ENCODE assay signal across 9 cellular contexts in the genomic region with DNA sequence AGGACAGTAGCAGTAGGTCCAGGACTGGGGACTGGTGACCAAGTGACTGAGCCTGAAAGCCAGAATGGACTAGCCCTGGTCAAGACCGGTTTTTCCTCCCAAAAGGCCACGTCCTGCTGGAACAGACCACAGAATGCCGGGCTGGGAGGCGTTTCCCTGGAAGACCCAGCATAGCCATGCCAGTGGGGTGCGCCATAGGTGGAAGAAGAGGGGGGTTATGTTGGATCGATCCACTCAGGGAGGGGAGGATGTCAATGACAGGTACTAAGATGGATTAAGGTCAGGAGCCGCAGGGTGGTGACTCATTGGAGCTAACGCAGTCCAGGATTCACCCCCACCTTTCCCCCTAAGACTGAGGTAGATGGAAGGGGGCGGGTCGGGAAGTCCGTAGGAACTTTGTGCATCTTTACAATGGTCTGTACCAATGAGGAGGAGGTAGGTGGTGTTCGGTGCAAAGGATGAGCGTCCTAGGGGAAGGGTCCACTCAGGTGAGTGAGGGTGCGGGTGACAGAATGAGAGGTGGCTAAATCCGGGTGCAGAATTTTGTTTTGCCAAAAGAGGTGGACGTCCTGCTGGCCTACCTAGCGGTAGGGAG. TPM values are rescaled to one million over a fixed set of nuclear protein-coding genes. Genes with fewer than 3 reads are reported as not detected.
DNase-seq lines count a peak whose midpoint lies in the region; ATAC-seq and TF ChIP-seq lines count a peak whose summit lies in the region.
"Had no signal": no experiment of that assay in that cellular context is flagged by ENCODE, and none has a peak within 500 bp of the region (broad histone marks: within the 10 kb centered on the region; RNA-seq: fewer than 3 reads in every experiment).

No MANE protein-coding gene starts in this region.

- H3K27me3 Mint-ChIP-seq in CD8-positive, alpha-beta T cell (ENCODE audit: low read depth): no peaks in the 10 kb centered on the region

- H3K9me3 Mint-ChIP-seq in CD8-positive, alpha-beta T cell: no peaks in the 10 kb centered on the region

- no peaks in the 10 kb centered on the region for H3K9me3 ChIP-seq in CD8-positive, alpha-beta T cell (ENCODE audit: low read length)
- H3K9me3 ChIP-seq: gastrocnemius medialis had no signal

- H3K4me1 Mint-ChIP-seq in CD8-positive, alpha-beta T cell (ENCODE audit: low read depth): peaks cover 15% of the 10 kb centered on the region

- peaks cover 15% of the 10 kb centered on the region for H3K36me3 ChIP-seq in CD8-positive, alpha-beta T cell (ENCODE audit: insufficient read depth, low read length)

- H3K4me3 Mint-ChIP-seq in CD8-positive, alpha-beta T cell: peak overlapping the region; percentile 55

- no peak for TF ChIP-seq EP300 in Ishikawa (IDR thresholded peaks at IDR 0.05; ENCODE audit: borderline replicate concordance)

- H3K27me3 ChIP-seq in CD8-positive, alpha-beta T cell (ENCODE audit: insufficient read depth, low read length): no peaks in the 10 kb centered on the region

- no peak for TF ChIP-seq CTCF in CD8-positive, alpha-beta T cell (IDR thresholded peaks at IDR 0.05)
- TF ChIP-seq CTCF in coronary artery (IDR thresholded peaks at IDR 0.05): no peak

- CTCF ChIA-PET in CD8-positive, alpha-beta T cell (lab: Charles Lee): no interaction called here

- intact Hi-C loops in CD8-positive, alpha-beta T cell (cut with DNase I, micrococcal nuclease): no loop called here

- ATAC-seq in CD8-positive, alpha-beta T cell: no peak
- ATAC-seq in HG03521 (IDR thresholded peaks at IDR 0.05; ENCODE audit: unreplicated experiment) (no peak), GM18511 (IDR thresholded peaks at IDR 0.05; ENCODE audit: unreplicated experiment) (no peak)
- ATAC-seq: gastrocnemius medialis had no signal

- no peak overlapping the region for H3K27ac ChIP-seq in CD8-positive, alpha-beta T cell (ENCODE audit: low read depth, low read length)
- no peak overlapping the region for H3K27ac ChIP-seq in coronary artery
- H3K27ac ChIP-seq: gastrocnemius medialis had no signal

- DNase-seq in CD8-positive, alpha-beta T cell: no peak
- no peak for DNase-seq in coronary artery (ENCODE audit: low spot score)
- DNase-seq in mucosa of gallbladder (ENCODE audit: low spot score): peak; percentile 62
- DNase-seq in KG1 (lab: John Stamatoyannopoulos, UW): no peak
- no peak for DNase-seq in epidermal melanocyte (ENCODE audit: insufficient read length, low spot score)
- DNase-seq: gastrocnemius medialis had no signal

- peaks cover 37% of the 10 kb centered on the region for H3K36me3 Mint-ChIP-seq in CD8-positive, alpha-beta T cell

- TF ChIP-seq RAD21 in Ishikawa (IDR thresholded peaks at IDR 0.05; ENCODE audit: low read depth): no peak

- H3K27ac Mint-ChIP-seq in CD8-positive, alpha-beta T cell: no peak overlapping the region

- H3K4me1 ChIP-seq in CD8-positive, alpha-beta T cell (ENCODE audit: insufficient read depth, low read length): no peaks in the 10 kb centered on the region

- POLR2A ChIA-PET in CD8-positive, alpha-beta T cell (lab: Charles Lee): no interaction called here

- no peak overlapping the region for H3K4me3 ChIP-seq in CD8-positive, alpha-beta T cell (ENCODE audit: low read depth, low read length)
- peak overlapping the region; percentile 48 for H3K4me3 ChIP-seq in coronary artery

TF ChIP-seq in Ishikawa, 13 proteins besides CTCF, POLR2A, EP300 and RAD21:
- TF ChIP-seq ZBTB7A (IDR thresholded peaks at IDR 0.05; ENCODE audit: low read depth): 0 out of 2 replicates have a peak, but pooled peaks have one; percentile 78
- no peak for TF ChIP-seq YY1 (IDR thresholded peaks at IDR 0.05; ENCODE audit: low read depth)

RNA-seq across cellular contexts. Expression of a gene that starts 21.0 kb away (rescaled TPM):
- 10 to 100 TPM; 45.6 to 51.6 TPM for total RNA-seq in CD8-positive, alpha-beta T cell
- 137 TPM for total RNA-seq in mucosa of gallbladder

RNA-seq across cellular contexts. Expression of a gene that starts 30.0 kb away (rescaled TPM):
- total RNA-seq in CD8-positive, alpha-beta T cell: 1 to 10 TPM; 5.6 to 8.0 TPM
- total RNA-seq in mucosa of gallbladder: 2.2 TPM

RNA-seq across cellular contexts. Expression of a gene that starts 31.4 kb away (rescaled TPM):
- 1 to 10 TPM in 1 of 2 experiments, under 1 TPM in 1; 0.64 to 1.3 TPM for total RNA-seq in CD8-positive, alpha-beta T cell
- 10.7 TPM for total RNA-seq in mucosa of gallbladder

RNA-seq across cellular contexts. Expression of a gene that starts 56.4 kb away (rescaled TPM):
- 1 to 10 TPM; 5.6 to 5.7 TPM for total RNA-seq in CD8-positive, alpha-beta T cell
- total RNA-seq in mucosa of gallbladder: 11.5 TPM
